23 cellular contexts compared by ENCODE assay signal in the genomic region with DNA sequence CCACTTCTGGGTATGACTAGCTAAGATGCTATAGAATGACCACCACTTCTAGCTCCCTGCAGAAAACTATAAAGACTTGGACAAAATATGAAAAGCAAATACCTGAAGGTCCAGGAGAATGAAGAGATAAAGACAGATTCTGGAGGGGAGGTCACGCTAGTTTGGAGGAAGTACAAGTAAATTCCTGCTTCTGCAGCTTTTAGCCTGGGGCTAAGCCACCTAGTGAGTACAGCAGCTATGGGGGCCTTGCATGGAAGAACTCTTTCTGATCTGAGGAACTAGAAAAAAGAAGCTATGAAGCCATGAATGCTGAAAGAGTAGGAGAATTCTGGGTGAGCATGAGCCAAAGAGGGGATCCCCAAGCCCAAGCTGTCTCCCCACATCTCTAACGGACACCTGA. TPM values are rescaled to one million over a fixed set of nuclear protein-coding genes. Genes with fewer than 3 reads are reported as not detected.
"Had no signal": no experiment of that assay in that cellular context is flagged by ENCODE, and none has a peak within 500 bp of the region (broad histone marks: within the 10 kb centered on the region; RNA-seq: fewer than 3 reads in every experiment).

No MANE protein-coding gene starts in this region.

- H3K4me1 Mint-ChIP-seq: naive thymus-derived CD4-positive, alpha-beta T cell; nephron progenitor cell; stimulated activated memory B cell treated with anti-CD40 and anti-IgM and Interleukin-4, amounts not matched to agents 10 μg/mL and 1 μg/mL and 100 μg/mL, for 72 hours had no signal

- H3K9me3 Mint-ChIP-seq: stimulated activated memory B cell treated with anti-CD40 and anti-IgM and Interleukin-4, amounts not matched to agents 10 μg/mL and 1 μg/mL and 100 μg/mL, for 72 hours; stimulated activated naive CD8-positive, alpha-beta T cell treated with anti-CD3 and anti-CD28 coated beads, Interleukin-15, Interleukin-2, amounts not matched to agents 100 ng/mL and 50 ng/mL, for 24 hours had no signal

- H3K4me3 Mint-ChIP-seq: naive thymus-derived CD4-positive, alpha-beta T cell; nephron progenitor cell; stimulated activated memory B cell treated with anti-CD40 and anti-IgM and Interleukin-4, amounts not matched to agents 10 μg/mL and 1 μg/mL and 100 μg/mL, for 72 hours; stimulated activated naive CD8-positive, alpha-beta T cell treated with anti-CD3 and anti-CD28 coated beads, Interleukin-15, Interleukin-2, amounts not matched to agents 100 ng/mL and 50 ng/mL, for 24 hours had no signal

- ATAC-seq: gastroesophageal sphincter; left colon; left ventricle myocardium superior; naive thymus-derived CD4-positive, alpha-beta T cell; psoas muscle; right lobe of liver; stimulated activated memory B cell treated with anti-CD40 and anti-IgM and Interleukin-4, amounts not matched to agents 10 μg/mL and 1 μg/mL and 100 μg/mL, for 72 hours had no signal

- H3K4me3 ChIP-seq: colonic mucosa, esophagus squamous epithelium, gastroesophageal sphincter, psoas muscle, right lobe of liver, tibial artery had no signal

- DNase-seq: colonic mucosa; dermis blood vessel endothelial cell; esophagus squamous epithelium; foreskin fibroblast; glutamatergic neuron; left colon; left ventricle myocardium superior; naive thymus-derived CD4-positive, alpha-beta T cell; nephron progenitor cell; psoas muscle; retina; right lobe of liver; stimulated activated CD4-positive, alpha-beta T cell treated with anti-CD3 and anti-CD28 coated beads, Interleukin-4, amount 100 ng/mL, for 1 hour; tibial artery had no signal

- H3K27ac Mint-ChIP-seq: naive thymus-derived CD4-positive, alpha-beta T cell; nephron progenitor cell; stimulated activated memory B cell treated with anti-CD40 and anti-IgM and Interleukin-4, amounts not matched to agents 10 μg/mL and 1 μg/mL and 100 μg/mL, for 72 hours; stimulated activated naive CD8-positive, alpha-beta T cell treated with anti-CD3 and anti-CD28 coated beads, Interleukin-15, Interleukin-2, amounts not matched to agents 100 ng/mL and 50 ng/mL, for 24 hours had no signal

- H3K9me3 ChIP-seq: colonic mucosa, esophagus squamous epithelium, neutrophil, psoas muscle, right lobe of liver had no signal

- H3K27ac ChIP-seq: colonic mucosa, esophagus squamous epithelium, gastroesophageal sphincter, neutrophil, psoas muscle, right lobe of liver, tibial artery had no signal

- H3K36me3 ChIP-seq: colonic mucosa, esophagus squamous epithelium, gastroesophageal sphincter, neutrophil, right lobe of liver, tibial artery had no signal

- H3K27me3 ChIP-seq: colonic mucosa, neutrophil, right lobe of liver had no signal

- H3K4me1 ChIP-seq: colonic mucosa, esophagus squamous epithelium, gastroesophageal sphincter, psoas muscle, right lobe of liver, tibial artery had no signal

- H3K36me3 Mint-ChIP-seq: stimulated activated memory B cell treated with anti-CD40 and anti-IgM and Interleukin-4, amounts not matched to agents 10 μg/mL and 1 μg/mL and 100 μg/mL, for 72 hours had no signal

RNA-seq across cellular contexts. Expression of a gene that starts 29.8 kb away (rescaled TPM):
- total RNA-seq: dermis blood vessel endothelial cell; epithelial cell of proximal tubule; kidney epithelial cell; left ventricle myocardium superior; lung microvascular endothelial cell; mesenteric fat pad; naive thymus-derived CD4-positive, alpha-beta T cell; osteoblast had no signal
- polyA plus RNA-seq: naive thymus-derived CD4-positive, alpha-beta T cell had no signal
